ENCODE assay signal across 1 cellular context in the genomic region with DNA sequence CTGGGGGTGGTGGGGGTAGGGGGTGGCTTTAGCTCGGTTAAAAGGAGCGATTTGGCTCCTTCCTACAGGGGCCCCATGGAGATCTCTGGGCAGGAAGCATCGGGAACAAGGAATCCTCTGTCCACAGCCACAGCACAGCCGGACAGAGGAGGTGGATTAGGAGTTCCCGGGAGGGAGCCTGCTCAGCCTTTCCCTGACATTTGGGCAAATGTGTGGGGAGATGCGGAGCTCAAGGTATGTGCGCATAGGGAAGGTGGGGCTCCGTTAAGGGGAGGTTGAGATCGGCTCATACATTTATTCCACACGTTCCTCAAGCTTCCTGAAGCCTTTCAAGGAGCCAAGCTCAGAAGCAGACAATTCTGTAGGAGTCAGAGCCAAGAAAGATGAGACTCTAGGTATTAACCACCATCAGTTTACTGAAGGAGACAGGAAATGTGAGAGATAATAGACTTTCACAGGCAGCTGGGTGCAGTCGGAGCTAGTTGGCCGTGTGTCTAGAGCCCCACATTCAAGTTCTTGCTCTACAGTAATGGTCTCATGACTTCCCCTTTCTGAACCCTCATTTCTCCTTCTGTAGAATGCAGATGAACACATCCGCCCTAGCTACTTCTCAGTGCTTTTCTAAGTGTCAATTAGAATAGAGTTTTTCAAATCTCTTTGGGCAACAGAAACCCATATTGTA.
TF ChIP-seq lines count a peak whose summit lies in the region.

No MANE protein-coding gene starts in this region.

TF ChIP-seq in GM12878, 131 proteins besides CTCF, POLR2A, EP300 and RAD21:
- no peak for TF ChIP-seq YY1 (IDR thresholded peaks at IDR 0.05; ENCODE audit: low read depth, low read length)
- TF ChIP-seq SPI1 (IDR thresholded peaks at IDR 0.05; ENCODE audit: borderline replicate concordance, insufficient read depth, low read depth, low read length) = peak; percentile 89
